8 cellular contexts compared by ENCODE assay signal in genomic region chr17:17694229-17695081, GRCh38. TPM values are rescaled to one million over a fixed set of nuclear protein-coding genes. Genes with fewer than 3 reads are reported as not detected.
A peak's percentile ranks its signal among the peaks of the same experiment; 100 is the strongest.
DNase-seq lines count a peak whose midpoint lies in the region; ATAC-seq and TF ChIP-seq lines count a peak whose summit lies in the region.

No MANE protein-coding gene starts in this region.

- H3K36me3 ChIP-seq in esophagus (ENCODE audit: control insufficient read depth in 2 of 2, insufficient read depth in 2 of 2, low read length in 1 of 2) (no peaks in the 10 kb centered on the region), muscle layer of duodenum (ENCODE audit: control insufficient read depth in 1 of 2, insufficient read depth in 2 of 2, low read length in 2 of 2) (peaks cover 0 to 5% of the 10 kb centered on the region in 2 donors)

- no peaks in the 10 kb centered on the region for H3K9me3 ChIP-seq in esophagus (ENCODE audit: control insufficient read depth in 2 of 2, insufficient read depth in 1 of 2, low read depth in 1 of 2, low read length in 1 of 2)
- H3K9me3 ChIP-seq in muscle layer of duodenum (ENCODE audit: control insufficient read depth in 1 of 2, low read length in 2 of 2): no peaks in the 10 kb centered on the region

- DNase-seq in OCI-M1 (lab: John Stamatoyannopoulos, UW): peak; percentile 75
- peak; percentile 80 for DNase-seq in activated T-cell treated with anti-CD3 and anti-CD28 coated beads, Interleukin-2, amount 50 U/mL, for 1 hour
- DNase-seq in stimulated activated CD8-positive, alpha-beta memory T cell treated with anti-CD3 and anti-CD28 coated beads, Interleukin-7, amount 100 ng/mL, for 24 hours (ENCODE audit: low read depth): peak; percentile 23

- 1% methylated on average over 74 to 87 of the region's 87 CpGs for WGBS in esophagus, 2 donors

- H3K4me1 ChIP-seq in esophagus (ENCODE audit: control insufficient read depth in 2 of 2, insufficient read depth in 2 of 2, low read length in 1 of 2) (peaks cover 16 to 55% of the 10 kb centered on the region in 2 donors), muscle layer of duodenum (ENCODE audit: control insufficient read depth in 1 of 2, insufficient read depth in 2 of 2, low read length in 2 of 2) (peaks cover 44 to 59% of the 10 kb centered on the region in 2 donors)

- TF ChIP-seq CTCF in 22Rv1 (IDR thresholded peaks at IDR 0.05): no peak

- H3K27ac ChIP-seq in 22Rv1 (peak overlapping the region; percentile 97), esophagus (ENCODE audit: low read depth in 2 of 2, low read length in 1 of 2) (peak overlapping the region; percentile 99 to 100), muscle layer of duodenum (ENCODE audit: low read length) (peak overlapping the region; percentile 95)

- H3K27me3 ChIP-seq in esophagus (ENCODE audit: control insufficient read depth in 1 of 2, insufficient read depth in 2 of 2, low read length in 2 of 2) (no peaks in the 10 kb centered on the region), muscle layer of duodenum (ENCODE audit: low read depth, low read length) (no peaks in the 10 kb centered on the region)

- H3K4me3 ChIP-seq in esophagus (ENCODE audit: low read depth in 1 of 2, low read length in 2 of 2): peak overlapping the region; percentile 59 to 69
- peak overlapping the region; percentile 72 to 79 for H3K4me3 ChIP-seq in muscle layer of duodenum (ENCODE audit: low read depth in 1 of 2, low read length in 2 of 2)

- ATAC-seq in GM18519 (IDR thresholded peaks at IDR 0.05; ENCODE audit: low FRiP score, unreplicated experiment) (peak; percentile 35), HG03196 (IDR thresholded peaks at IDR 0.05; ENCODE audit: unreplicated experiment) (peak; percentile 35)

RNA-seq across cellular contexts. Expression of gene RAI1, which starts 13.2 kb away (rescaled TPM):
- polyA plus RNA-seq in esophagus: 10 to 100 TPM; 10.7 to 14.4 TPM

Comparison
In these comparisons a context has a peak if more than half of its experiments do, and no peak if none do; other contexts are left out.
1. Peak in every context shown above with its lines: DNase-seq, ATAC-seq, H3K4me3 ChIP-seq and H3K27ac ChIP-seq.
2. DNase-seq: peak in every context shown above with its lines; median percentile 80 in activated T-cell treated with anti-CD3 and anti-CD28 coated beads, Interleukin-2, amount 50 U/mL, for 1 hour; 75 in OCI-M1; 23 in stimulated activated CD8-positive, alpha-beta memory T cell treated with anti-CD3 and anti-CD28 coated beads, Interleukin-7, amount 100 ng/mL, for 24 hours.